8 cellular contexts compared by ENCODE assay signal in genomic region chr6:106085687-106085983, GRCh38. TPM values are rescaled to one million over a fixed set of nuclear protein-coding genes. Genes with fewer than 3 reads are reported as not detected.
DNase-seq lines count a peak whose midpoint lies in the region; ATAC-seq lines count a peak whose summit lies in the region.

No MANE protein-coding gene starts in this region.

- no peaks in the 10 kb centered on the region for H3K79me2 ChIP-seq in ACC112 (ENCODE audit: control insufficient read depth, insufficient read depth, low read length, unreplicated experiment)

- DNase-seq in cerebellum (ENCODE audit: low spot score) (peak; percentile 8), naive B cell (no peak), NCI-H526 treated with DMSO at 0.1 percent for 48 hours (lab: John Stamatoyannopoulos, UW) (no peak), NCI-H2081 treated with DMSO at 0.1 percent for 48 hours (lab: John Stamatoyannopoulos, UW) (no peak)
- DNase-seq in stimulated activated CD8-positive, alpha-beta memory T cell treated with anti-CD3 and anti-CD28 coated beads, Interleukin-4, amount 100 ng/mL, for 48 hours, result no peak
- no peak for DNase-seq in effector CD8-positive, alpha-beta T cell (lab: John Stamatoyannopoulos, UW)

- H3K36me3 ChIP-seq in ACC112 (ENCODE audit: insufficient read depth, low read length), result no peaks in the 10 kb centered on the region
- no peaks in the 10 kb centered on the region for H3K36me3 ChIP-seq in HUES64 (ENCODE audit: insufficient read depth, low read length)

- H2AFZ ChIP-seq in ACC112 (ENCODE audit: low read length, unreplicated experiment), result peak overlapping the region; percentile 33

- peak in 1 of 2 donors; percentile 0 for ATAC-seq in naive B cell (ENCODE audit: low read depth in 2 of 2)

- peaks cover 0 to 6% (median 0%) of the 10 kb centered on the region in 7 donors for H3K9me3 Mint-ChIP-seq in naive B cell

- no peaks in the 10 kb centered on the region for H3K9me3 ChIP-seq in HUES64 (ENCODE audit: insufficient read depth, low read depth, low read length)

- peaks cover 39 to 48% (median 48%) of the 10 kb centered on the region in 3 donors for H3K4me1 Mint-ChIP-seq in naive B cell

- H3K36me3 Mint-ChIP-seq in naive B cell, result peaks cover 0 to 4% of the 10 kb centered on the region in 2 donors

- H3K27ac ChIP-seq in ACC112 (ENCODE audit: low read depth, low read length) (peak overlapping the region; percentile 36; the same call in 1 of the 2 replicates), HUES64 (ENCODE audit: low read depth, low read length) (no peak overlapping the region; the same call in 1 of the 2 replicates)

- H3K27me3 Mint-ChIP-seq in naive B cell, result peaks cover 18 to 32% (median 30%) of the 10 kb centered on the region in 3 donors

- H3K4me3 ChIP-seq in ACC112 (ENCODE audit: low read depth, low read length), result peak overlapping the region; percentile 85
- peak overlapping the region; percentile 57 for H3K4me3 ChIP-seq in HUES64 (ENCODE audit: low read length)

- peak overlapping the region; percentile 82 to 94 (median 93) for H3K4me3 Mint-ChIP-seq in naive B cell

- H3K9ac ChIP-seq in HUES64 (ENCODE audit: low read depth, low read length), result peak overlapping the region; percentile 23; the same call in 1 of the 2 replicates

- peaks cover 47% of the 10 kb centered on the region for H3K4me1 ChIP-seq in ACC112 (ENCODE audit: control insufficient read depth, insufficient read depth, low read length, unreplicated experiment)
- peaks cover 38% of the 10 kb centered on the region for H3K4me1 ChIP-seq in HUES64 (ENCODE audit: insufficient read depth, low read length)

- H3K27ac Mint-ChIP-seq in naive B cell, result peak overlapping the region in 5 of 6 donors; percentile 33 to 90 (median 84)

- 8% methylated on average over 6 of the region's 6 CpGs for WGBS in HUES64

- H3K27me3 ChIP-seq in ACC112 (ENCODE audit: insufficient read depth, low read length) (no peaks in the 10 kb centered on the region), HUES64 (ENCODE audit: insufficient read depth, low read length) (peaks cover 19% of the 10 kb centered on the region)

RNA-seq across cellular contexts. Expression of gene PRDM1, which starts 0.5 kb away (rescaled TPM):
- polyA plus RNA-seq in HUES64 (2013, experiment 1 of 2), result 2.7 TPM
- polyA plus RNA-seq in HUES64 (2013, experiment 2 of 2), result 2.2 TPM
- 0.45 TPM for total RNA-seq in cerebellum
- 1 to 10 TPM in 3 of 6 donors, under 1 TPM in 2, not detected in 1; 0.62 to 4.2 (median 2.9) TPM for polyA plus RNA-seq in naive B cell (ENCODE audit: low read depth in 6 of 6)
